In genomic region chr17:4938670-4939553, GRCh38 we compare ENCODE assay signal across 6 cellular contexts. TPM values are rescaled to one million over a fixed set of nuclear protein-coding genes. Genes with fewer than 3 reads are reported as not detected.
DNase-seq lines count a peak whose midpoint lies in the region; ATAC-seq and TF ChIP-seq lines count a peak whose summit lies in the region.

No MANE protein-coding gene starts in this region.

- H3K9me3 Mint-ChIP-seq in CD4-positive, alpha-beta T cell = no peaks in the 10 kb centered on the region
- H3K9me3 Mint-ChIP-seq in immature natural killer cell = no peaks in the 10 kb centered on the region

- ATAC-seq in CD4-positive, alpha-beta T cell (ENCODE audit: poor library complexity) = no peak
- ATAC-seq in RWPE2 (ENCODE audit: low read depth) = no peak
- no peak for ATAC-seq in GM19397 (IDR thresholded peaks at IDR 0.05; ENCODE audit: unreplicated experiment)

- intact Hi-C loops in CD4-positive, alpha-beta T cell (cut with DNase I, micrococcal nuclease) = loop anchor here in 1 of 2 experiments (2.0 kb wide), 2 partner anchors 30 to 60 kb away; no protein-coding TSS in a partner anchor

- peak overlapping the region; percentile 90 for H3K27ac Mint-ChIP-seq in CD4-positive, alpha-beta T cell
- peak overlapping the region; percentile 79 to 95 (median 91) for H3K27ac Mint-ChIP-seq in immature natural killer cell

- H3K27me3 Mint-ChIP-seq in CD4-positive, alpha-beta T cell = no peaks in the 10 kb centered on the region
- H3K27me3 Mint-ChIP-seq in immature natural killer cell (ENCODE audit: low read depth in 3 of 3) = peaks cover 10 to 25% (median 13%) of the 10 kb centered on the region in 3 donors

- H3K36me3 ChIP-seq in RWPE2 (ENCODE audit: low read depth) = peaks cover 41% of the 10 kb centered on the region

- H3K4me1 Mint-ChIP-seq in CD4-positive, alpha-beta T cell (ENCODE audit: low read depth) = peaks cover 58% of the 10 kb centered on the region
- H3K4me1 Mint-ChIP-seq in immature natural killer cell = peaks cover 67 to 70% of the 10 kb centered on the region in 2 donors

- CTCF ChIA-PET in CD4-positive, alpha-beta T cell (lab: Charles Lee) = interaction anchor here (0.5 to 2.0 kb wide), 7 partner anchors 28 to 500 kb away, joined by 3 to 14 read pairs (median 4); partner anchors contain the start of genes C1QBP, CAMTA2, CHRNE and SPAG7

- H3K4me3 Mint-ChIP-seq in CD4-positive, alpha-beta T cell = peak overlapping the region; percentile 99
- H3K4me3 Mint-ChIP-seq in immature natural killer cell = peak overlapping the region; percentile 96 to 100 (median 99)

- H3K36me3 Mint-ChIP-seq in CD4-positive, alpha-beta T cell (ENCODE audit: low read depth) = peaks cover 55% of the 10 kb centered on the region
- H3K36me3 Mint-ChIP-seq in immature natural killer cell = peaks cover 8 to 42% (median 22%) of the 10 kb centered on the region in 3 donors

- peak overlapping the region; percentile 63 for H3K4me3 ChIP-seq in RWPE2 (ENCODE audit: severe bottlenecking)

- no peak for DNase-seq in CD4-positive, alpha-beta T cell
- DNase-seq in RWPE2 (ENCODE audit: low spot score) = no peak
- peak in 1 of 3 donors; percentile 8 for DNase-seq in immature natural killer cell
- DNase-seq in activated gamma-delta T cell (lab: John Stamatoyannopoulos, UW) = no peak
- no peak for DNase-seq in NCI-H1436 (lab: John Stamatoyannopoulos, UW)

- peak overlapping the region; percentile 77 for H3K27ac ChIP-seq in CD4-positive, alpha-beta T cell (ENCODE audit: low read depth, low read length)
- H3K27ac ChIP-seq in RWPE2 (ENCODE audit: poor library complexity, severe bottlenecking) = peak overlapping the region; percentile 99

- TF ChIP-seq CTCF in CD4-positive, alpha-beta T cell (IDR thresholded peaks at IDR 0.05) = no peak
- no peak for TF ChIP-seq CTCF in RWPE2 (IDR thresholded peaks at IDR 0.05; ENCODE audit: poor library complexity, severe bottlenecking)

- H3K9me3 ChIP-seq in CD4-positive, alpha-beta T cell (ENCODE audit: control insufficient read depth, low read length) = no peaks in the 10 kb centered on the region
- H3K9me3 ChIP-seq in RWPE2 (ENCODE audit: severe bottlenecking) = no peaks in the 10 kb centered on the region

- POLR2A ChIA-PET in CD4-positive, alpha-beta T cell (lab: Charles Lee) = interaction anchor here (0.9 to 6.2 kb wide), 21 partner anchors 10 to 795 kb away, joined by 3 to 195 read pairs (median 8); partner anchors contain the start of genes C17orf107, CAMTA2, CHRNE and CYB5D2

- H3K4me1 ChIP-seq in RWPE2 (ENCODE audit: insufficient read depth, poor library complexity, severe bottlenecking) = peaks cover 7% of the 10 kb centered on the region

- no peaks in the 10 kb centered on the region for H3K27me3 ChIP-seq in CD4-positive, alpha-beta T cell (ENCODE audit: control insufficient read depth, insufficient read depth, low read length)
- no peaks in the 10 kb centered on the region for H3K27me3 ChIP-seq in RWPE2 (ENCODE audit: insufficient read depth, poor library complexity, severe bottlenecking)

RNA-seq across cellular contexts. Expression of gene SLC25A11, which starts 0.9 kb away (rescaled TPM):
- 10 to 100 TPM; 20.8 to 21.9 TPM for total RNA-seq in CD4-positive, alpha-beta T cell
- 100 to 1,000 TPM; 139 to 196 (median 139) TPM for polyA plus RNA-seq in immature natural killer cell

RNA-seq across cellular contexts. Expression of gene RNF167, which starts 1.2 kb away (rescaled TPM):
- 10 to 100 TPM; 59.3 to 62.8 TPM for total RNA-seq in CD4-positive, alpha-beta T cell
- polyA plus RNA-seq in immature natural killer cell = 10 to 100 TPM; 62.3 to 78.2 (median 73.1) TPM

RNA-seq across cellular contexts. Expression of gene GP1BA, which starts 6.8 kb away (rescaled TPM):
- total RNA-seq in CD4-positive, alpha-beta T cell = not detected
- 1 to 10 TPM in 1 of 3 donors, under 1 TPM in 1, not detected in 1; 0.38 to 1.3 TPM for polyA plus RNA-seq in immature natural killer cell

RNA-seq across cellular contexts. Expression of gene PFN1, which starts 9.4 kb away (rescaled TPM):
- 100 to 1,000 TPM; 349 to 362 TPM for total RNA-seq in CD4-positive, alpha-beta T cell
- 1,000 to 10,000 TPM; 3,573 to 4,444 (median 3,740) TPM for polyA plus RNA-seq in immature natural killer cell

RNA-seq across cellular contexts. Expression of gene ENO3, which starts 12.0 kb away (rescaled TPM):
- total RNA-seq in CD4-positive, alpha-beta T cell = 10 to 100 TPM; 17.2 to 20.5 TPM
- 1 to 10 TPM; 1.6 to 4.2 (median 4.1) TPM for polyA plus RNA-seq in immature natural killer cell
